Comparison of ENCODE assay signal across 21 cellular contexts in genomic region chr2:166792808-166793207, GRCh38.
"Had no signal": no experiment of that assay in that cellular context is flagged by ENCODE, and none has a peak within 500 bp of the region (broad histone marks: within the 10 kb centered on the region; RNA-seq: fewer than 3 reads in every experiment).

No MANE protein-coding gene starts in this region.

- H3K27me3 Mint-ChIP-seq: activated naive CD4-positive, alpha-beta T cell treated with anti-CD3 and anti-CD28 coated beads, Interleukin-2, amount 10 ng/mL, durations not matched to agents 7 days and 5 days; natural killer cell treated with Interleukin-12 subunit alpha and Interleukin-12 subunit beta and Interleukin-15 and Interleukin-18, amount 100 ng/mL, for 72 hours had no signal

- ATAC-seq: heart left ventricle; left lung; natural killer cell treated with Interleukin-12 subunit alpha and Interleukin-12 subunit beta and Interleukin-15 and Interleukin-18, amount 100 ng/mL, for 72 hours; psoas muscle; sciatic nerve had no signal

- H3K4me3 Mint-ChIP-seq: activated naive CD4-positive, alpha-beta T cell treated with anti-CD3 and anti-CD28 coated beads, Interleukin-2, amount 10 ng/mL, durations not matched to agents 7 days and 5 days; natural killer cell treated with Interleukin-12 subunit alpha and Interleukin-12 subunit beta and Interleukin-15 and Interleukin-18, amount 100 ng/mL, for 72 hours; T-helper 2 cell treated with Interferon-gamma antibody and Interleukin-4, amounts not matched to agents 5 μg/mL and 100 μg/mL, for 36 hours had no signal

- H3K4me1 ChIP-seq: adrenal gland, esophagus squamous epithelium, heart left ventricle, left lung, psoas muscle, spleen, suprapubic skin, upper lobe of left lung had no signal

- DNase-seq: activated CD4-positive, alpha-beta T cell treated with anti-CD3 and anti-CD28 coated beads for 48 hours; activated CD8-positive, alpha-beta memory T cell treated with anti-CD3 and anti-CD28 coated beads for 24 hours; activated naive CD4-positive, alpha-beta T cell treated with anti-CD3 and anti-CD28 coated beads, Interleukin-2, amount 10 ng/mL, durations not matched to agents 7 days and 5 days; adrenal gland; esophagus squamous epithelium; foreskin fibroblast; heart left ventricle; left lung; occipital lobe; psoas muscle; spleen; stimulated activated CD4-positive, alpha-beta T cell treated with anti-CD3 and anti-CD28 coated beads, Interleukin-1b, Interleukin-23, amount 100 ng/mL, for 48 hours; stimulated activated naive CD4-positive, alpha-beta T cell; upper lobe of left lung had no signal

- H3K27me3 ChIP-seq: adrenal gland, esophagus squamous epithelium, heart left ventricle, left lung, spleen, suprapubic skin, upper lobe of left lung had no signal

- H3K27ac Mint-ChIP-seq: activated naive CD4-positive, alpha-beta T cell treated with anti-CD3 and anti-CD28 coated beads, Interleukin-2, amount 10 ng/mL, durations not matched to agents 7 days and 5 days; activated T-helper 2 cell treated with anti-CD3 and anti-CD28 coated beads, Interferon-gamma antibody, Interleukin-2, Interleukin-4, amounts not matched to agents 10 μg/mL and 5 μg/mL and 100 μg/mL, durations not matched to agents 14 hours and 24 hours and 36 hours; natural killer cell treated with Interleukin-12 subunit alpha and Interleukin-12 subunit beta and Interleukin-15 and Interleukin-18, amount 100 ng/mL, for 72 hours; T-helper 2 cell treated with Interferon-gamma antibody and Interleukin-4, amounts not matched to agents 5 μg/mL and 100 μg/mL, for 36 hours had no signal

- FAIRE-seq: colon, islet of Langerhans had no signal

- H3K36me3 ChIP-seq: adrenal gland, esophagus squamous epithelium, heart left ventricle, left lung, spleen, suprapubic skin, upper lobe of left lung had no signal

- H3K9me3 ChIP-seq: adrenal gland, esophagus squamous epithelium, psoas muscle, suprapubic skin, upper lobe of left lung had no signal

- H3K27ac ChIP-seq: adrenal gland, esophagus squamous epithelium, heart left ventricle, left lung, psoas muscle, spleen, suprapubic skin, upper lobe of left lung had no signal

- H3K4me3 ChIP-seq: adrenal gland, esophagus squamous epithelium, heart left ventricle, left lung, psoas muscle, spleen, suprapubic skin, upper lobe of left lung had no signal

- H3K36me3 Mint-ChIP-seq: activated naive CD4-positive, alpha-beta T cell treated with anti-CD3 and anti-CD28 coated beads, Interleukin-2, amount 10 ng/mL, durations not matched to agents 7 days and 5 days had no signal

- H3K4me1 Mint-ChIP-seq: activated naive CD4-positive, alpha-beta T cell treated with anti-CD3 and anti-CD28 coated beads, Interleukin-2, amount 10 ng/mL, durations not matched to agents 7 days and 5 days had no signal
